In the genomic region with DNA sequence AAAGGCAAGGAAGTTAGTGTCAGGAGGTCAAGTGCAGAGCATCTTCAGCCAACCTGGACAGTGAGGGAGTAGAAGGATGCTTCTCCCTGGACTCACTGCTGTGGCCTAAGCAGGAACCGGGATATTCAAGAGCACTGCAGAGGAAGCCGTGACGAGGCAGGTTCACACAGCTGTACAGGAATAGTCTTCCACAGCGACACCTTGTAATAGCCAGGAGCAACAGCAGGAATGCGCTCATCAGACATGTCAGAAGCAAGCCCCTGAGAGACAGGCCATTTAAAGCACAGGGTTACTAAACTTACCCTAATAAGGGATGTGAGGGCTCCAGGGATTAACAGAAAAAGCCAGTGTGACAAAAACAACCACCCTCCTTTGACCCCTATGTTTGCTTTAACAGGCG, we compare ENCODE assay signal across 29 cellular contexts. TPM values are rescaled to one million over a fixed set of nuclear protein-coding genes. Genes with fewer than 3 reads are reported as not detected.
DNase-seq lines count a peak whose midpoint lies in the region; ATAC-seq, FAIRE-seq and TF ChIP-seq lines count a peak whose summit lies in the region.
"Had no signal": no experiment of that assay in that cellular context is flagged by ENCODE, and none has a peak within 500 bp of the region (broad histone marks: within the 10 kb centered on the region; RNA-seq: fewer than 3 reads in every experiment).

No MANE protein-coding gene starts in this region.

- H3K79me2 ChIP-seq in GM12878 (ENCODE audit: control insufficient read depth, insufficient read depth, low read length) = peaks cover 27% of the 10 kb centered on the region

- in situ Hi-C loops in GM12878 (cut with MboI) = no loop called here

- BruUV-seq in GM12878 (replicated peaks; lab: Mats Ljungman, UMichigan) = no TSS peak

- POLR2A ChIA-PET in CD4-positive, alpha-beta memory T cell (lab: Charles Lee; ENCODE audit: partially characterized antibody) = interaction anchor here (4.6 kb wide), 1 partner anchor 29 kb away, joined by 41 read pairs; the partner anchor contains the start of genes SMIM7 and TMEM38A
- POLR2A ChIA-PET in GM12878 (lab: Charles Lee) = interaction anchor here (0.7 kb wide), 1 partner anchor 117 kb away, joined by 4 read pairs; no protein-coding TSS in a partner anchor

- no peak for ATAC-seq in GM12878
- ATAC-seq: left ventricle myocardium superior had no signal

- no peak for DNase-seq in T-helper 2 cell treated with Interferon-gamma antibody and Interleukin-4, amounts not matched to agents 5 μg/mL and 100 μg/mL, for 36 hours (ENCODE audit: low spot score)
- no peak for DNase-seq in T-helper 2 cell
- no peak for DNase-seq in CD4-positive, alpha-beta memory T cell
- no peak for DNase-seq in GM12878 (ENCODE audit: low read depth, low spot score)
- no peak for DNase-seq in NCI-H1694 (lab: John Stamatoyannopoulos, UW)
- no peak for DNase-seq in testis
- DNase-seq: activated CD4-positive, alpha-beta T cell treated with anti-CD3 and anti-CD28 coated beads, Interleukin-2, amount 50 U/mL, for 1 hour; activated CD8-positive, alpha-beta memory T cell treated with anti-CD3 and anti-CD28 coated beads, Interleukin-2, amount 50 U/mL, for 48 hours; activated effector memory CD4-positive, alpha-beta T cell treated with Interleukin-2 at 50 U/mL for 16 hours; effector CD4-positive, alpha-beta T cell; HFFc6; islet precursor cell; KBM-7; left ventricle myocardium superior; NCI-H1105; NCI-H1930; NCI-H524 treated with DMSO at 0.1 percent for 48 hours; SHP77; sigmoid colon; stimulated activated CD4-positive, alpha-beta T cell treated with anti-CD3 and anti-CD28 coated beads, Interleukin-4, amount 100 ng/mL, for 4 hours; stimulated activated naive CD4-positive, alpha-beta T cell; T1000; uterus had no signal

- no peaks in the 10 kb centered on the region for H3K27me3 ChIP-seq in CD4-positive, alpha-beta memory T cell (ENCODE audit: insufficient read depth, low read length)
- H3K27me3 ChIP-seq in GM12878 (replicated peaks in 1 of 2; ENCODE audit: control insufficient read depth in 2 of 2, insufficient read depth in 2 of 2, low read length in 1 of 2) (no peaks in the 10 kb centered on the region), testis (no peaks in the 10 kb centered on the region)
- H3K27me3 ChIP-seq: neutrophil, sigmoid colon, uterus had no signal

- H3K27ac ChIP-seq in CD4-positive, alpha-beta memory T cell (ENCODE audit: low read depth, low read length) = no peak overlapping the region
- H3K27ac ChIP-seq in GM12878 (ENCODE audit: control insufficient read depth, insufficient read depth) (peak overlapping the region; percentile 7; the same call in 1 of the 2 replicates), testis (no peak overlapping the region)
- H3K27ac ChIP-seq: neutrophil, sigmoid colon, thoracic aorta, uterus had no signal

- no peak overlapping the region for H3K4me3 ChIP-seq in CD4-positive, alpha-beta memory T cell (ENCODE audit: low read length in 2 of 2)
- H3K4me3 ChIP-seq in GM12878 = no peak overlapping the region
- no peak overlapping the region for H3K4me3 ChIP-seq in testis
- H3K4me3 ChIP-seq: sigmoid colon, thoracic aorta, uterus had no signal

- H3K9ac ChIP-seq in GM12878 (ENCODE audit: control insufficient read depth, insufficient read depth, low read length) = no peak overlapping the region

- no peaks in the 10 kb centered on the region for H3K9me3 Mint-ChIP-seq in T-helper 2 cell treated with Interferon-gamma antibody and Interleukin-4, amounts not matched to agents 5 μg/mL and 100 μg/mL, for 36 hours
- no peaks in the 10 kb centered on the region for H3K9me3 Mint-ChIP-seq in CD4-positive, alpha-beta memory T cell
- H3K9me3 Mint-ChIP-seq: brain, HFFc6 had no signal

- no peak overlapping the region for H3K4me3 Mint-ChIP-seq in T-helper 2 cell treated with Interferon-gamma antibody and Interleukin-4, amounts not matched to agents 5 μg/mL and 100 μg/mL, for 36 hours
- no peak overlapping the region for H3K4me3 Mint-ChIP-seq in CD4-positive, alpha-beta memory T cell
- H3K4me3 Mint-ChIP-seq: HFFc6 had no signal

- no peak overlapping the region for H3K4me2 ChIP-seq in GM12878 (ENCODE audit: control insufficient read depth, insufficient read depth)

- H3K9me3 ChIP-seq in CD4-positive, alpha-beta memory T cell (ENCODE audit: control insufficient read depth in 1 of 2, low read length in 2 of 2) = no peaks in the 10 kb centered on the region
- H3K9me3 ChIP-seq in GM12878 (replicated peaks; ENCODE audit: control insufficient read depth, insufficient read depth, low read length) = no peaks in the 10 kb centered on the region; the same call in 2 of the 3 replicates
- H3K9me3 ChIP-seq in testis = no peaks in the 10 kb centered on the region
- H3K9me3 ChIP-seq: neutrophil, sigmoid colon, thoracic aorta, uterus had no signal

- no peak for TF ChIP-seq CTCF in GM12878 (IDR thresholded peaks at IDR 0.05 in 2 of 3, conservative IDR thresholded peaks at IDR 0.05 in 1 of 3; ENCODE audit: control insufficient read depth in 2 of 3, extremely low read depth in 1 of 3, insufficient read depth in 1 of 3, low read depth in 3 of 3, low read length in 3 of 3)
- no peak for TF ChIP-seq CTCF in testis (IDR thresholded peaks at IDR 0.05)

- no peak overlapping the region for H2AFZ ChIP-seq in GM12878 (ENCODE audit: control insufficient read depth, low read depth, low read length)

- peaks cover 23% of the 10 kb centered on the region for H3K4me1 Mint-ChIP-seq in T-helper 2 cell treated with Interferon-gamma antibody and Interleukin-4, amounts not matched to agents 5 μg/mL and 100 μg/mL, for 36 hours (ENCODE audit: low read depth)
- peaks cover 11 to 22% (median 19%) of the 10 kb centered on the region in 4 donors for H3K4me1 Mint-ChIP-seq in CD4-positive, alpha-beta memory T cell

- H3K27ac Mint-ChIP-seq in T-helper 2 cell treated with Interferon-gamma antibody and Interleukin-4, amounts not matched to agents 5 μg/mL and 100 μg/mL, for 36 hours = peak overlapping the region; percentile 49
- peak overlapping the region in 4 of 7 donors; percentile 31 to 70 (median 56) for H3K27ac Mint-ChIP-seq in CD4-positive, alpha-beta memory T cell
- H3K27ac Mint-ChIP-seq: HFFc6 had no signal

- RAD21 ChIA-PET in GM12878 (lab: Charles Lee; ENCODE audit: unreplicated experiment) = no interaction called here

- 96% methylated on average over 6 of the region's 6 CpGs for WGBS in GM12878 (ENCODE audit: insufficient coverage, insufficient replicate concordance, low lambda C conversion rate, missing lambda C conversion rate)
- 85 to 90% methylated on average over 6 of the region's 6 CpGs for WGBS in testis, 2 donors

- CTCF ChIA-PET in CD4-positive, alpha-beta memory T cell (lab: Charles Lee; ENCODE audit: partially characterized antibody) = interaction anchor here (0.7 kb wide), 1 partner anchor 26 kb away, joined by 3 read pairs; no protein-coding TSS in a partner anchor
- CTCF ChIA-PET in GM12878 (lab: Yijun Ruan, JAX) = no interaction called here

- H4K20me1 ChIP-seq in GM12878 (ENCODE audit: control insufficient read depth, insufficient read depth) = no peaks in the 10 kb centered on the region

- FAIRE-seq in GM12878 (lab: Jason Lieb, UNC) = no peak
- FAIRE-seq: D721Med, HTR-8/SVneo had no signal

- H3K4me1 ChIP-seq in CD4-positive, alpha-beta memory T cell (ENCODE audit: insufficient read depth, low read length) = peaks cover 17% of the 10 kb centered on the region
- H3K4me1 ChIP-seq in GM12878 (ENCODE audit: control insufficient read depth, insufficient read depth, low read length) (peaks cover 19% of the 10 kb centered on the region), testis (peaks cover 18% of the 10 kb centered on the region)

- H3K27me3 Mint-ChIP-seq in T-helper 2 cell treated with Interferon-gamma antibody and Interleukin-4, amounts not matched to agents 5 μg/mL and 100 μg/mL, for 36 hours (ENCODE audit: low read depth) = no peaks in the 10 kb centered on the region
- H3K27me3 Mint-ChIP-seq in CD4-positive, alpha-beta memory T cell = no peaks in the 10 kb centered on the region
- H3K27me3 Mint-ChIP-seq: CD4-positive, CD25-positive, alpha-beta regulatory T cell had no signal

- no peak for TF ChIP-seq EP300 in GM12878 (IDR thresholded peaks at IDR 0.05; ENCODE audit: borderline replicate concordance in 1 of 2, control insufficient read depth in 1 of 2, low read depth in 2 of 2, low read length in 2 of 2)

- no peak for TF ChIP-seq RAD21 in GM12878 (IDR thresholded peaks at IDR 0.05; ENCODE audit: insufficient read depth, low read depth, low read length)

- H3K36me3 ChIP-seq in CD4-positive, alpha-beta memory T cell (ENCODE audit: insufficient read depth, low read length) = peaks cover 6% of the 10 kb centered on the region
- H3K36me3 ChIP-seq in GM12878 (ENCODE audit: control insufficient read depth in 2 of 2, insufficient read depth in 2 of 2, low read length in 1 of 2) = peaks cover 5 to 13% of the 10 kb centered on the region in 2 experiments
- H3K36me3 ChIP-seq in testis (ENCODE audit: low read depth, missing control alignments) = no peaks in the 10 kb centered on the region
- H3K36me3 ChIP-seq: uterus had no signal

- SMC1A ChIA-PET in GM12878 (lab: Charles Lee; ENCODE audit: uncharacterized antibody, unreplicated experiment) = interaction anchor here (0.7 to 10.1 kb wide), 2 partner anchors 43 to 277 kb away, joined by 3 to 164 read pairs; no protein-coding TSS in a partner anchor

- peaks cover 40% of the 10 kb centered on the region for H3K36me3 Mint-ChIP-seq in T-helper 2 cell treated with Interferon-gamma antibody and Interleukin-4, amounts not matched to agents 5 μg/mL and 100 μg/mL, for 36 hours (ENCODE audit: low read depth)
- H3K36me3 Mint-ChIP-seq in CD4-positive, alpha-beta memory T cell = peaks cover 7 to 46% of the 10 kb centered on the region in 2 donors

- TF ChIP-seq POLR2A in GM12878 (IDR thresholded peaks at IDR 0.05; ENCODE audit: low read depth, low read length) = no peak
- TF ChIP-seq POLR2A in testis (IDR thresholded peaks at IDR 0.05) = no peak

- intact Hi-C loops in CD4-positive, alpha-beta memory T cell (cut with micrococcal nuclease) = no loop called here
- intact Hi-C loops in GM12878 (cut with micrococcal nuclease; ENCODE audit: unreplicated experiment) = no loop called here
- intact Hi-C loops in testis (cut with DNase I; ENCODE audit: low total_unique reads) = no loop called here

RNA-seq across cellular contexts. Expression of gene MED26, which starts 3.5 kb away (rescaled TPM):
- total RNA-seq in CD4-positive, alpha-beta memory T cell = 10 to 100 TPM; 17.8 to 18.6 TPM
- polyA plus RNA-seq in CD4-positive, alpha-beta memory T cell = 1 to 10 TPM; 3.3 to 4.6 TPM
- 44.3 and 46.5 TPM in 2 replicates for total RNA-seq in GM12878 (2013; cell fraction: nucleolus; rRNA removed)
- total RNA-seq in GM12878 (2014; rRNA removed) (13.8 and 15.3 TPM in 2 replicates), GM12878 (2014; rRNA removed; fragmentation: Illumina TruSeq; extraction: Trizol) (7.2 and 8.6 TPM in 2 replicates), GM12878 (2021) (20.2 and 21.4 TPM in 2 replicates), testis (10 to 100 TPM; 66.1 to 66.5 TPM)
- polyA plus RNA-seq in GM12878 (2011; ENCODE audit: low read depth) = 3.3 TPM
- polyA plus RNA-seq in GM12878 (2011; rRNA removed) (10.0 and 14.0 TPM in 2 replicates), GM12878 (2014; fragmentation: Illumina TruSeq; extraction: Trizol) (3.6 and 8.0 TPM in 2 replicates), GM12878 (2014; fragmentation: Nextera tagmentation; extraction: Ambion mirVana) (1 to 10 TPM; 1.1 to 2.2 TPM), GM12878 (2014; rRNA removed) (12.4 and 15.2 TPM in 2 replicates), GM12878 (2016; fragmentation: Nextera tagmentation; extraction: Ambion mirVana) (10 to 100 TPM in 1 of 2 experiments, 1 to 10 TPM in 1; 9.2 to 10.1 TPM), testis (ENCODE audit: insufficient read depth, low read depth, low replicate concordance) (80.8 TPM)
- polyA plus RNA-seq in GM12878 (2011; cell fraction: cytosol; rRNA removed) = 14.4 and 19.2 TPM in 2 replicates
- 18.8 and 19.7 TPM in 2 replicates for polyA plus RNA-seq in GM12878 (2011; cell fraction: nucleus; rRNA removed)
- polyA plus RNA-seq in GM12878 (2012) = 7.8 and 10.8 TPM in 2 replicates
- 19.0 and 25.2 TPM in 2 replicates for polyA minus RNA-seq in GM12878 (2011; rRNA and poly(A)+ RNA removed)
- 12.0 and 15.0 TPM in 2 replicates for polyA minus RNA-seq in GM12878 (2011; cell fraction: cytosol; rRNA and poly(A)+ RNA removed)
- 21.2 and 41.1 TPM in 2 replicates for polyA minus RNA-seq in GM12878 (2011; cell fraction: nucleus; rRNA and poly(A)+ RNA removed)

RNA-seq across cellular contexts. Expression of gene SMIM7, which starts 28.5 kb away (rescaled TPM):
- 10 to 100 TPM; 89.3 to 94.1 TPM for total RNA-seq in CD4-positive, alpha-beta memory T cell
- polyA plus RNA-seq in CD4-positive, alpha-beta memory T cell = 10 to 100 TPM; 59.6 to 66.9 TPM
- total RNA-seq in GM12878 (2013; cell fraction: nucleolus; rRNA removed) = 131 and 132 TPM in 2 replicates
- 49.9 and 51.3 TPM in 2 replicates for total RNA-seq in GM12878 (2014; rRNA removed)
- total RNA-seq in GM12878 (2014; rRNA removed; fragmentation: Illumina TruSeq; extraction: Trizol) = 68.1 and 69.4 TPM in 2 replicates
- total RNA-seq in GM12878 (2021) = 44.6 and 45.7 TPM in 2 replicates
- polyA plus RNA-seq in GM12878 (2011; ENCODE audit: low read depth) = 39.2 TPM
- 88.8 and 96.7 TPM in 2 replicates for polyA plus RNA-seq in GM12878 (2011; rRNA removed)
- 73.5 and 81.4 TPM in 2 replicates for polyA plus RNA-seq in GM12878 (2011; cell fraction: cytosol; rRNA removed)
- 54.6 and 59.6 TPM in 2 replicates for polyA plus RNA-seq in GM12878 (2011; cell fraction: nucleus; rRNA removed)
- 48.8 and 52.3 TPM in 2 replicates for polyA plus RNA-seq in GM12878 (2012)
- 71.7 and 99.7 TPM in 2 replicates for polyA plus RNA-seq in GM12878 (2014; fragmentation: Illumina TruSeq; extraction: Trizol)
- 100 to 1,000 TPM; 157 to 170 TPM for polyA plus RNA-seq in GM12878 (2014; fragmentation: Nextera tagmentation; extraction: Ambion mirVana)
- 60.0 and 66.0 TPM in 2 replicates for polyA plus RNA-seq in GM12878 (2014; rRNA removed)
- 10 to 100 TPM; 70.0 to 72.5 TPM for polyA plus RNA-seq in GM12878 (2016; fragmentation: Nextera tagmentation; extraction: Ambion mirVana)
- polyA minus RNA-seq in GM12878 (2011; rRNA and poly(A)+ RNA removed) = 49.9 and 62.4 TPM in 2 replicates
- 15.6 and 20.6 TPM in 2 replicates for polyA minus RNA-seq in GM12878 (2011; cell fraction: cytosol; rRNA and poly(A)+ RNA removed)
- 25.5 and 47.5 TPM in 2 replicates for polyA minus RNA-seq in GM12878 (2011; cell fraction: nucleus; rRNA and poly(A)+ RNA removed)
- total RNA-seq in testis = 100 to 1,000 TPM; 115 to 119 TPM
- polyA plus RNA-seq in testis (ENCODE audit: insufficient read depth, low read depth, low replicate concordance) = 105 TPM

RNA-seq across cellular contexts. Expression of gene TMEM38A, which starts 29.5 kb away (rescaled TPM):
- under 1 TPM; 0.67 to 0.99 TPM for total RNA-seq in CD4-positive, alpha-beta memory T cell
- 1 to 10 TPM in 1 of 2 donors, under 1 TPM in 1; 0.22 to 1.2 TPM for polyA plus RNA-seq in CD4-positive, alpha-beta memory T cell
- 32.5 and 33.0 TPM in 2 replicates for total RNA-seq in GM12878 (2013; cell fraction: nucleolus; rRNA removed)
- 18.0 and 19.1 TPM in 2 replicates for total RNA-seq in GM12878 (2014; rRNA removed)
- 11.9 TPM in 2 replicates for total RNA-seq in GM12878 (2014; rRNA removed; fragmentation: Illumina TruSeq; extraction: Trizol)
- total RNA-seq in GM12878 (2021) = 14.5 and 17.2 TPM in 2 replicates
- polyA plus RNA-seq in GM12878 (2011; ENCODE audit: low read depth) = 13.2 TPM
- 9.8 and 12.7 TPM in 2 replicates for polyA plus RNA-seq in GM12878 (2011; rRNA removed)
- 14.7 and 19.0 TPM in 2 replicates for polyA plus RNA-seq in GM12878 (2011; cell fraction: cytosol; rRNA removed)
- polyA plus RNA-seq in GM12878 (2011; cell fraction: nucleus; rRNA removed) = 11.5 and 13.6 TPM in 2 replicates
- polyA plus RNA-seq in GM12878 (2012) = 18.4 and 20.6 TPM in 2 replicates
- 11.5 and 12.4 TPM in 2 replicates for polyA plus RNA-seq in GM12878 (2014; fragmentation: Illumina TruSeq; extraction: Trizol)
- 1 to 10 TPM; 4.5 to 6.1 TPM for polyA plus RNA-seq in GM12878 (2014; fragmentation: Nextera tagmentation; extraction: Ambion mirVana)
- polyA plus RNA-seq in GM12878 (2014; rRNA removed) = 17.9 and 20.4 TPM in 2 replicates
- 10 to 100 TPM; 20.2 to 22.2 TPM for polyA plus RNA-seq in GM12878 (2016; fragmentation: Nextera tagmentation; extraction: Ambion mirVana)
- polyA minus RNA-seq in GM12878 (2011; rRNA and poly(A)+ RNA removed) = 17.8 and 20.1 TPM in 2 replicates
- 4.4 and 5.7 TPM in 2 replicates for polyA minus RNA-seq in GM12878 (2011; cell fraction: cytosol; rRNA and poly(A)+ RNA removed)
- 5.9 and 6.3 TPM in 2 replicates for polyA minus RNA-seq in GM12878 (2011; cell fraction: nucleus; rRNA and poly(A)+ RNA removed)
- 10 to 100 TPM; 17.7 to 18.8 TPM for total RNA-seq in testis
- 12.5 TPM for polyA plus RNA-seq in testis (ENCODE audit: insufficient read depth, low read depth, low replicate concordance)

RNA-seq across cellular contexts. Expression of gene SLC35E1, which starts 59.2 kb away (rescaled TPM):
- total RNA-seq in CD4-positive, alpha-beta memory T cell = 10 to 100 TPM; 38.8 TPM
- polyA plus RNA-seq in CD4-positive, alpha-beta memory T cell = 10 to 100 TPM; 15.3 to 31.8 TPM
- total RNA-seq in GM12878 (2013; cell fraction: nucleolus; rRNA removed) = 130 and 131 TPM in 2 replicates
- 24.7 and 26.5 TPM in 2 replicates for total RNA-seq in GM12878 (2014; rRNA removed)
- 20.1 and 20.4 TPM in 2 replicates for total RNA-seq in GM12878 (2014; rRNA removed; fragmentation: Illumina TruSeq; extraction: Trizol)
- total RNA-seq in GM12878 (2021) = 30.9 and 33.7 TPM in 2 replicates
- 23.4 TPM for polyA plus RNA-seq in GM12878 (2011; ENCODE audit: low read depth)
- 28.7 and 37.7 TPM in 2 replicates for polyA plus RNA-seq in GM12878 (2011; rRNA removed)
- polyA plus RNA-seq in GM12878 (2011; cell fraction: cytosol; rRNA removed) = 42.7 and 47.6 TPM in 2 replicates
- polyA plus RNA-seq in GM12878 (2011; cell fraction: nucleus; rRNA removed) = 45.6 and 46.8 TPM in 2 replicates
- 32.1 and 35.8 TPM in 2 replicates for polyA plus RNA-seq in GM12878 (2012)
- 20.5 and 23.8 TPM in 2 replicates for polyA plus RNA-seq in GM12878 (2014; fragmentation: Illumina TruSeq; extraction: Trizol)
- polyA plus RNA-seq in GM12878 (2014; fragmentation: Nextera tagmentation; extraction: Ambion mirVana) = 10 to 100 TPM; 11.3 to 15.1 TPM
- 19.6 and 26.7 TPM in 2 replicates for polyA plus RNA-seq in GM12878 (2014; rRNA removed)
- 10 to 100 TPM; 12.6 to 20.0 TPM for polyA plus RNA-seq in GM12878 (2016; fragmentation: Nextera tagmentation; extraction: Ambion mirVana)
- 96.4 and 132 TPM in 2 replicates for polyA minus RNA-seq in GM12878 (2011; rRNA and poly(A)+ RNA removed)
- polyA minus RNA-seq in GM12878 (2011; cell fraction: cytosol; rRNA and poly(A)+ RNA removed) = 29.0 and 31.5 TPM in 2 replicates
- 27.3 and 43.1 TPM in 2 replicates for polyA minus RNA-seq in GM12878 (2011; cell fraction: nucleus; rRNA and poly(A)+ RNA removed)
- 10 to 100 TPM; 54.0 to 56.3 TPM for total RNA-seq in testis
- polyA plus RNA-seq in testis (ENCODE audit: insufficient read depth, low read depth, low replicate concordance) = 20.3 TPM

Comparison
In these comparisons a context has a peak if more than half of its experiments do, and no peak if none do; other contexts are left out.
1. RNA of gene TMEM38A, which starts 29.5 kb away (total RNA-seq): 17.7 to 18.8 TPM in testis and 11.9 to 33.0 TPM in GM12878; 0.67 to 0.99 TPM in CD4-positive, alpha-beta memory T cell; every median in the first group is over 4 times any median in the second.